1 cellular context compared by ENCODE assay signal in genomic region chr5:1524481-1524798, GRCh38.
TF ChIP-seq lines count a peak whose summit lies in the region.

No MANE protein-coding gene starts in this region.

TF ChIP-seq in GM23338, 12 proteins besides CTCF, POLR2A, EP300 and RAD21 (continued from another document):
- TF ChIP-seq ZNF462 (CRISPR knock-in tag; IDR thresholded peaks at IDR 0.05) (no peak), ETS1 (IDR thresholded peaks at IDR 0.05) (no peak), JUNB (IDR thresholded peaks at IDR 0.05; ENCODE audit: unreplicated experiment) (no peak), EZH2 (IDR thresholded peaks at IDR 0.05; ENCODE audit: low read depth, unreplicated experiment) (no peak), ZNF114 (CRISPR knock-in tag; IDR thresholded peaks at IDR 0.05) (no peak), NANOG (IDR thresholded peaks at IDR 0.05; ENCODE audit: borderline replicate concordance) (no peak), CREB1 (CRISPR knock-in tag; IDR thresholded peaks at IDR 0.05; ENCODE audit: low read depth) (no peak), STAT1 (IDR thresholded peaks at IDR 0.05; ENCODE audit: unreplicated experiment) (no peak), REST (IDR thresholded peaks at IDR 0.05; ENCODE audit: unreplicated experiment) (no peak)
